1 cellular context compared by ENCODE assay signal in genomic region chr5:54088081-54088480, GRCh38.
TF ChIP-seq lines count a peak whose summit lies in the region.

No MANE protein-coding gene starts in this region.

TF ChIP-seq in IMR-90, 13 proteins besides CTCF, POLR2A, EP300 and RAD21 (continued from another document):
- TF ChIP-seq CHD1 (IDR thresholded peaks at IDR 0.05; ENCODE audit: low read depth, low read length): no peak
- no peak for TF ChIP-seq MAFK (IDR thresholded peaks at IDR 0.05; ENCODE audit: low read depth, low read length)
- no peak for TF ChIP-seq MAZ (IDR thresholded peaks at IDR 0.05; ENCODE audit: borderline replicate concordance, low read depth, low read length)
- no peak for TF ChIP-seq FOS (IDR thresholded peaks at IDR 0.05; ENCODE audit: low read depth, low read length)
- TF ChIP-seq NFE2L2 (IDR thresholded peaks at IDR 0.05; ENCODE audit: low read depth, low read length): no peak
- no peak for TF ChIP-seq SMC3 (IDR thresholded peaks at IDR 0.05; ENCODE audit: low read depth, low read length)
- no peak for TF ChIP-seq CEBPB (IDR thresholded peaks at IDR 0.05; ENCODE audit: low read depth, low read length)
- TF ChIP-seq RCOR1 (IDR thresholded peaks at IDR 0.05; ENCODE audit: insufficient replicate concordance, low read length): no peak
- TF ChIP-seq MXI1 (IDR thresholded peaks at IDR 0.05; ENCODE audit: borderline replicate concordance, low read depth, low read length): no peak
- TF ChIP-seq RFX5 (IDR thresholded peaks at IDR 0.05; ENCODE audit: low read depth, low read length): no peak
